ENCODE assay signal across 19 cellular contexts in genomic region chr20:59015812-59016711, GRCh38. TPM values are rescaled to one million over a fixed set of nuclear protein-coding genes. Genes with fewer than 3 reads are reported as not detected.
DNase-seq lines count a peak whose midpoint lies in the region; ATAC-seq, FAIRE-seq and TF ChIP-seq lines count a peak whose summit lies in the region.
"Had no signal": no experiment of that assay in that cellular context is flagged by ENCODE, and none has a peak within 500 bp of the region (broad histone marks: within the 10 kb centered on the region; RNA-seq: fewer than 3 reads in every experiment).

No MANE protein-coding gene starts in this region.

- H3K9me3 Mint-ChIP-seq in naive thymus-derived CD4-positive, alpha-beta T cell: no peaks in the 10 kb centered on the region
- H3K9me3 Mint-ChIP-seq: CD8-positive, alpha-beta memory T cell; GM23338; naive thymus-derived CD8-positive, alpha-beta T cell had no signal

- no peak for ATAC-seq in naive thymus-derived CD4-positive, alpha-beta T cell
- ATAC-seq in GM21717 (IDR thresholded peaks at IDR 0.05; ENCODE audit: unreplicated experiment): no peak
- ATAC-seq in HG02981 (IDR thresholded peaks at IDR 0.05; ENCODE audit: unreplicated experiment): no peak
- ATAC-seq: esophagus mucosa, GM23338, left colon had no signal

- intact Hi-C loops in naive thymus-derived CD4-positive, alpha-beta T cell (cut with micrococcal nuclease): no loop called here

- no peak for TF ChIP-seq POLR2A in GM12891 (IDR thresholded peaks at IDR 0.05; ENCODE audit: low read depth, low read length)

- no peaks in the 10 kb centered on the region for H3K27me3 Mint-ChIP-seq in naive thymus-derived CD4-positive, alpha-beta T cell
- H3K27me3 Mint-ChIP-seq: CD8-positive, alpha-beta memory T cell; naive thymus-derived CD8-positive, alpha-beta T cell had no signal

- no peak for FAIRE-seq in GM12891 (lab: Jason Lieb, UNC)

- POLR2A ChIA-PET in naive thymus-derived CD4-positive, alpha-beta T cell (lab: Charles Lee): interaction anchor here (2.0 to 2.5 kb wide), 2 partner anchors 9 to 16 kb away, joined by 4 to 12 read pairs; partner anchors contain the start of gene ATP5F1E

- CTCF ChIA-PET in naive thymus-derived CD4-positive, alpha-beta T cell (lab: Charles Lee): no interaction called here

- peaks cover 10 to 24% of the 10 kb centered on the region in 2 donors for H3K4me1 ChIP-seq in naive thymus-derived CD4-positive, alpha-beta T cell (ENCODE audit: control insufficient read depth in 2 of 2, insufficient read depth in 2 of 2, low read length in 2 of 2)

- peak overlapping the region in 7 of 10 donors; percentile 1 to 73 (median 51) for H3K4me3 Mint-ChIP-seq in naive thymus-derived CD4-positive, alpha-beta T cell
- H3K4me3 Mint-ChIP-seq: GM23338 had no signal

- no peaks in the 10 kb centered on the region for H3K27me3 ChIP-seq in naive thymus-derived CD4-positive, alpha-beta T cell (ENCODE audit: control insufficient read depth in 2 of 2, insufficient read depth in 2 of 2, low read length in 2 of 2)
- H3K27me3 ChIP-seq: heart right ventricle had no signal

- H3K27ac Mint-ChIP-seq in naive thymus-derived CD4-positive, alpha-beta T cell: peak overlapping the region in 4 of 9 donors; percentile 52 to 73 (median 62)
- H3K27ac Mint-ChIP-seq: GM23338 had no signal

- peak; percentile 53 for DNase-seq in DMS53 (lab: John Stamatoyannopoulos, UW)
- DNase-seq in DMS53 treated with DMSO at 0.1 percent for 48 hours (lab: John Stamatoyannopoulos, UW; ENCODE audit: unreplicated experiment): no peak
- DNase-seq in GM12891 (ENCODE audit: insufficient read length, low spot score): no peak
- DNase-seq in activated T-cell treated with anti-CD3 and anti-CD28 coated beads, Interleukin-2, amount 50 U/mL, for 48 hours: peak; percentile 11 to 17
- no peak for DNase-seq in naive thymus-derived CD4-positive, alpha-beta T cell
- DNase-seq in NCI-H69 (lab: John Stamatoyannopoulos, UW): no peak
- DNase-seq: CD8-positive, alpha-beta memory T cell; heart right ventricle; NCI-H146; T1000 had no signal

- H3K4me3 ChIP-seq in naive thymus-derived CD4-positive, alpha-beta T cell (ENCODE audit: low read length): no peak overlapping the region
- H3K4me3 ChIP-seq: GM23338, heart right ventricle had no signal

- H3K9me3 ChIP-seq in naive thymus-derived CD4-positive, alpha-beta T cell (ENCODE audit: control insufficient read depth in 2 of 3, low read length in 3 of 3): no peaks in the 10 kb centered on the region
- H3K9me3 ChIP-seq: heart right ventricle had no signal

- no peaks in the 10 kb centered on the region for H3K36me3 ChIP-seq in naive thymus-derived CD4-positive, alpha-beta T cell (ENCODE audit: control insufficient read depth in 2 of 3, insufficient read depth in 3 of 3, low read length in 3 of 3)

- H3K27ac ChIP-seq in naive thymus-derived CD4-positive, alpha-beta T cell (ENCODE audit: low read depth, low read length): no peak overlapping the region
- H3K27ac ChIP-seq: 22Rv1 had no signal

- H3K4me1 Mint-ChIP-seq in naive thymus-derived CD4-positive, alpha-beta T cell: peaks cover 26 to 53% (median 47%) of the 10 kb centered on the region in 7 donors

- H3K36me3 Mint-ChIP-seq in naive thymus-derived CD4-positive, alpha-beta T cell: peaks cover 0 to 5% (median 0%) of the 10 kb centered on the region in 5 donors

TF ChIP-seq in GM12891, 5 proteins besides CTCF, POLR2A, EP300 and RAD21:
- peak; percentile 55 for TF ChIP-seq SPI1 (IDR thresholded peaks at IDR 0.05; ENCODE audit: low read depth, low read length)
- TF ChIP-seq TAF1 (IDR thresholded peaks at IDR 0.05; ENCODE audit: low read depth, low read length): no peak

RNA-seq across cellular contexts. Expression of gene TUBB1, which starts 3.2 kb away (rescaled TPM):
- 0.27 TPM for polyA plus RNA-seq in GM12891 (2012; ENCODE audit: low read depth, missing spikeins)
- 1 to 10 TPM in 1 of 5 experiments, under 1 TPM in 1, not detected in 3; 0.98 to 9.5 TPM for total RNA-seq in naive thymus-derived CD4-positive, alpha-beta T cell
- under 1 TPM; 0.14 to 0.22 TPM for polyA plus RNA-seq in naive thymus-derived CD4-positive, alpha-beta T cell
- total RNA-seq: CD8-positive, alpha-beta memory T cell; esophagus mucosa; GM23338; left colon; naive thymus-derived CD8-positive, alpha-beta T cell; NCI-H460; renal cortical epithelial cell had no signal
- polyA plus RNA-seq: GM23338 had no signal

RNA-seq across cellular contexts. Expression of gene CTSZ, which starts 9.0 kb away (rescaled TPM):
- polyA plus RNA-seq in GM12891 (2012; ENCODE audit: low read depth, missing spikeins): 190 TPM
- 100 to 1,000 TPM in 1 of 5 experiments, 10 to 100 TPM in 4; 29.5 to 165 (median 34.1) TPM for total RNA-seq in naive thymus-derived CD4-positive, alpha-beta T cell
- polyA plus RNA-seq in naive thymus-derived CD4-positive, alpha-beta T cell: 1 to 10 TPM; 1.0 to 3.0 TPM

RNA-seq across cellular contexts. Expression of gene ATP5F1E, which starts 16.1 kb away (rescaled TPM):
- 146 TPM for polyA plus RNA-seq in GM12891 (2012; ENCODE audit: low read depth, missing spikeins)
- 10 to 100 TPM; 57.0 to 81.7 (median 67.4) TPM for total RNA-seq in naive thymus-derived CD4-positive, alpha-beta T cell
- 10 to 100 TPM; 31.4 to 75.7 TPM for polyA plus RNA-seq in naive thymus-derived CD4-positive, alpha-beta T cell

RNA-seq across cellular contexts. Expression of gene PRELID3B, which starts 26.5 kb away (rescaled TPM):
- polyA plus RNA-seq in GM12891 (2012; ENCODE audit: low read depth, missing spikeins): 63.8 TPM
- total RNA-seq in naive thymus-derived CD4-positive, alpha-beta T cell: 10 to 100 TPM; 37.1 to 70.4 (median 44.0) TPM
- 10 to 100 TPM; 17.6 to 27.4 TPM for polyA plus RNA-seq in naive thymus-derived CD4-positive, alpha-beta T cell

RNA-seq across cellular contexts. Expression of gene NELFCD, which starts 35.0 kb away (rescaled TPM):
- polyA plus RNA-seq in GM12891 (2012; ENCODE audit: low read depth, missing spikeins): 62.4 TPM
- total RNA-seq in naive thymus-derived CD4-positive, alpha-beta T cell: 10 to 100 TPM; 84.5 to 96.1 (median 90.8) TPM
- 10 to 100 TPM; 65.0 to 81.6 TPM for polyA plus RNA-seq in naive thymus-derived CD4-positive, alpha-beta T cell

Comparison
In these comparisons a context has a peak if more than half of its experiments do, and no peak if none do; other contexts are left out.
1. DNase-seq: peak in DMS53 (single experiment) and activated T-cell treated with anti-CD3 and anti-CD28 coated beads, Interleukin-2, amount 50 U/mL, for 48 hours (2 of 2); none in DMS53 treated with DMSO at 0.1 percent for 48 hours (single experiment), GM12891 (single experiment), naive thymus-derived CD4-positive, alpha-beta T cell (0 of 9) and NCI-H69 (single experiment).